ENCODE assay signal across 7 cellular contexts in genomic region chr3:50612234-50612972, GRCh38. TPM values are rescaled to one million over a fixed set of nuclear protein-coding genes. Genes with fewer than 3 reads are reported as not detected.
DNase-seq lines count a peak whose midpoint lies in the region; ATAC-seq, FAIRE-seq and TF ChIP-seq lines count a peak whose summit lies in the region.

No MANE protein-coding gene starts in this region.

- intact Hi-C loops in pancreas (cut with DNase I): loop anchor here in 1 of 3 donors (2.0 kb wide), 1 partner anchor 42 kb away; no protein-coding TSS in a partner anchor

- H3K79me2 ChIP-seq in OCI-LY1 (ENCODE audit: insufficient read depth, low read length): no peaks in the 10 kb centered on the region

- peak overlapping the region; percentile 82 for H3K4me2 ChIP-seq in OCI-LY1 (ENCODE audit: low read length)

- no peaks in the 10 kb centered on the region for H3F3A ChIP-seq in OCI-LY1 (ENCODE audit: insufficient read depth, low read length)

- H4K20me1 ChIP-seq in OCI-LY1 (ENCODE audit: insufficient read depth, low read length): no peaks in the 10 kb centered on the region

- 7 to 8% methylated on average over 31 of the region's 31 CpGs for WGBS in pancreas, 2 donors

- peak; percentile 6 for ATAC-seq in GM21515 (IDR thresholded peaks at IDR 0.05; ENCODE audit: unreplicated experiment)
- ATAC-seq in pancreas: no peak
- no peak for ATAC-seq in HG02852 (IDR thresholded peaks at IDR 0.05; ENCODE audit: unreplicated experiment)

- no peaks in the 10 kb centered on the region for H3K9me3 ChIP-seq in OCI-LY1 (ENCODE audit: low read length)
- no peaks in the 10 kb centered on the region for H3K9me3 ChIP-seq in endocrine pancreas (ENCODE audit: control insufficient read depth, low read length)
- no peaks in the 10 kb centered on the region for H3K9me3 ChIP-seq in pancreas

- H2AFZ ChIP-seq in OCI-LY1 (ENCODE audit: low read length): no peak overlapping the region

- in situ Hi-C loops in KBM-7 (cut with MboI; ENCODE audit: low pct_unique_long_range_greater_than_20kb, low sequenced_read_pairs): no loop called here

- FAIRE-seq in pancreas (lab: Jason Lieb, UNC): no peak

- no peaks in the 10 kb centered on the region for H3K9me2 ChIP-seq in OCI-LY1 (ENCODE audit: low read depth, low read length)

- H3K4me1 ChIP-seq in OCI-LY1 (ENCODE audit: insufficient read depth, low read length, severe bottlenecking) (peaks cover 19% of the 10 kb centered on the region), endocrine pancreas (ENCODE audit: control insufficient read depth, insufficient read depth, low read length) (no peaks in the 10 kb centered on the region), pancreas (peaks cover 5 to 38% (median 10%) of the 10 kb centered on the region in 3 donors)

- H3K27me3 ChIP-seq in OCI-LY1 (ENCODE audit: insufficient read depth, low read length): peaks cover 10% of the 10 kb centered on the region; the same call in 1 of the 2 replicates
- no peaks in the 10 kb centered on the region for H3K27me3 ChIP-seq in endocrine pancreas (ENCODE audit: control insufficient read depth, insufficient read depth, low read length)
- H3K27me3 ChIP-seq in pancreas: no peaks in the 10 kb centered on the region

- no peak for TF ChIP-seq CTCF in OCI-LY1 (IDR thresholded peaks at IDR 0.05; ENCODE audit: low read length)
- no peak for TF ChIP-seq CTCF in pancreas (IDR thresholded peaks at IDR 0.05)

- H3K36me3 ChIP-seq in OCI-LY1 (ENCODE audit: insufficient read depth, low read length) (no peaks in the 10 kb centered on the region), endocrine pancreas (ENCODE audit: control insufficient read depth, insufficient read depth, low read length) (no peaks in the 10 kb centered on the region), pancreas (peaks cover 0 to 6% (median 4%) of the 10 kb centered on the region in 3 donors)

- H3K27ac ChIP-seq in OCI-LY1 (ENCODE audit: low read depth, low read length, poor library complexity, severe bottlenecking): no peak overlapping the region
- H3K27ac ChIP-seq in pancreas: peak overlapping the region; percentile 65 to 88 (median 76)

- H3K9ac ChIP-seq in OCI-LY1 (ENCODE audit: low read length) (no peak overlapping the region), endocrine pancreas (ENCODE audit: control insufficient read depth, insufficient read depth, low read length) (peak overlapping the region; percentile 30)

- no peak for DNase-seq in pancreas
- DNase-seq in KBM-7: no peak
- DNase-seq in AG08396 (ENCODE audit: low spot score): no peak

- H3K4me3 ChIP-seq in OCI-LY1 (ENCODE audit: low read depth, low read length, poor library complexity, severe bottlenecking) (peak overlapping the region; percentile 53), endocrine pancreas (ENCODE audit: control insufficient read depth, insufficient read depth, low read length) (no peak overlapping the region), pancreas (peak overlapping the region; percentile 77 to 90 (median 82))

RNA-seq across cellular contexts. Expression of gene CISH, which starts 0.8 kb away (rescaled TPM):
- total RNA-seq in pancreas: 10 to 100 TPM in 3 of 6 donors, 1 to 10 TPM in 3; 6.2 to 21.0 (median 9.5) TPM
- polyA plus RNA-seq in pancreas: 10 to 100 TPM; 11.3 to 21.5 TPM

RNA-seq across cellular contexts. Expression of gene MAPKAPK3, which starts 4.5 kb away (rescaled TPM):
- 10 to 100 TPM; 21.9 to 30.6 (median 24.6) TPM for total RNA-seq in pancreas
- 10 to 100 TPM; 15.8 to 17.0 TPM for polyA plus RNA-seq in pancreas

RNA-seq across cellular contexts. Expression of gene HEMK1, which starts 43.1 kb away (rescaled TPM):
- 10 to 100 TPM in 5 of 6 donors, 1 to 10 TPM in 1; 9.6 to 20.2 (median 11.8) TPM for total RNA-seq in pancreas
- 10 to 100 TPM; 20.4 to 21.8 TPM for polyA plus RNA-seq in pancreas

RNA-seq across cellular contexts. Expression of gene C3orf18, which starts 44.9 kb away (rescaled TPM):
- 1 to 10 TPM; 3.2 to 5.6 (median 4.5) TPM for total RNA-seq in pancreas
- 1 to 10 TPM; 5.3 to 8.9 TPM for polyA plus RNA-seq in pancreas
